In the genomic region with DNA sequence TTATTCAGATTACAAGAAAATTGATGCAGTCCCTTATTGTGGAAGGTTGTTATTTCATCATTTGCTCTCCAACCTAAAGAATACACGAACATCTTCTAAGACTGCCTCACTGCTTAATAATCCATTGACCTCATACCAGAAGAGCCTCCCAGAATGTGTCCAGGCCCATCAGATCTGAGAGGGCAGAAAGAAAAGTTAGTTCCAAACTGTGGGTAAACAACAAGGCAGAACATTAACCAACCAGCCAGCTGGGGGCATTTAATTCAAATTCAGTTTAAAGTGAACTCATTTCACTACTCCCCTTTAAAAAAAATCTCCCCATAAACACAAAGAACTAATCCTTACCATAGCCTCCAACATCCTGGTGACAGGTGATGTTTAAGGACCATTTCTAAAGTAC, we compare ENCODE assay signal across 29 cellular contexts. TPM values are rescaled to one million over a fixed set of nuclear protein-coding genes. Genes with fewer than 3 reads are reported as not detected.
DNase-seq lines count a peak whose midpoint lies in the region; TF ChIP-seq lines count a peak whose summit lies in the region.
"Had no signal": no experiment of that assay in that cellular context is flagged by ENCODE, and none has a peak within 500 bp of the region (broad histone marks: within the 10 kb centered on the region; RNA-seq: fewer than 3 reads in every experiment).

No MANE protein-coding gene starts in this region.

- no peaks in the 10 kb centered on the region for H3K9me3 Mint-ChIP-seq in osteocyte (ENCODE audit: unreplicated experiment)
- H3K9me3 Mint-ChIP-seq: activated T-helper 17 cell treated with anti-CD3 and anti-CD28 coated beads, Interleukin-2, amount 50 U/mL, for 72 hours; neural crest cell; T-helper 2 cell treated with Interferon-gamma antibody and Interleukin-4, amounts not matched to agents 5 μg/mL and 100 μg/mL, for 36 hours had no signal

- H3K4me1 Mint-ChIP-seq in osteocyte (ENCODE audit: unreplicated experiment) = peaks cover 15% of the 10 kb centered on the region
- H3K4me1 Mint-ChIP-seq: activated T-helper 17 cell treated with anti-CD3 and anti-CD28 coated beads, Interleukin-2, amount 50 U/mL, for 72 hours had no signal

- H3K9me3 ChIP-seq in uterus = no peaks in the 10 kb centered on the region
- H3K9me3 ChIP-seq: right lobe of liver had no signal

- in situ Hi-C loops in astrocyte of the cerebellum (cut with HindIII; ENCODE audit: low sequenced_read_pairs) = no loop called here

- DNase-seq in astrocyte of the cerebellum (ENCODE audit: low read depth) = peak; percentile 12
- peak; percentile 24 for DNase-seq in fibroblast of mammary gland (ENCODE audit: low read depth)
- no peak for DNase-seq in osteocyte (ENCODE audit: extremely low spot score, unreplicated experiment)
- no peak for DNase-seq in uterus
- DNase-seq in NCI-H1417 (lab: John Stamatoyannopoulos, UW) = no peak
- DNase-seq in activated CD4-positive, alpha-beta T cell treated with anti-CD3 and anti-CD28 coated beads for 48 hours = no peak
- no peak for DNase-seq in NCI-H446 (lab: John Stamatoyannopoulos, UW)
- DNase-seq: activated CD4-positive, alpha-beta T cell treated with anti-CD3 and anti-CD28 coated beads for 1 hour; activated CD8-positive, alpha-beta T cell treated with anti-CD3 and anti-CD28 coated beads, Interleukin-2, amount 10 ng/mL, durations not matched to agents 7 days and 5 days; activated naive CD4-positive, alpha-beta T cell treated with anti-CD3 and anti-CD28 coated beads, Interleukin-2, amount 50 U/mL, for 16 hours; cortex of kidney; DMS153; effector memory CD4-positive, alpha-beta T cell; HCEC 1CT; hippocampal formation; KG1; left colon; MM.1S; NCI-H226; posterior cingulate gyrus; right lobe of liver; SHP77; stimulated activated CD4-positive, alpha-beta T cell treated with anti-CD3 and anti-CD28 coated beads, Interleukin-4, amount 100 ng/mL, for 24 hours had no signal

- H3K4me3 ChIP-seq in astrocyte of the cerebellum (ENCODE audit: low read depth, low read length) (no peak overlapping the region), fibroblast of mammary gland (ENCODE audit: control insufficient read depth, low read depth, low read length) (no peak overlapping the region), uterus (no peak overlapping the region)
- H3K4me3 ChIP-seq: BLaER1 treated with 17β-estradiol and CSF1 and Interleukin-3, amounts not matched to agents 10 nM and 100 nM; cardiac muscle cell; right lobe of liver had no signal

- H3K27ac ChIP-seq in uterus = peak overlapping the region; percentile 31 to 59
- H3K27ac ChIP-seq: BLaER1 treated with 17β-estradiol and CSF1 and Interleukin-3, amounts not matched to agents 10 nM and 100 nM; cardiac muscle cell; right lobe of liver had no signal

- intact Hi-C loops in uterus (cut with DNase I; ENCODE audit: low total_unique reads) = no loop called here

- TF ChIP-seq CTCF in astrocyte of the cerebellum (IDR thresholded peaks at IDR 0.05; ENCODE audit: low read depth, low read length, missing control alignments) (no peak), fibroblast of mammary gland (conservative IDR thresholded peaks at IDR 0.05; ENCODE audit: control insufficient read depth, insufficient read depth, low read depth, low read length) (no peak), osteocyte (IDR thresholded peaks at IDR 0.05) (no peak), uterus (IDR thresholded peaks at IDR 0.05) (no peak)

- H3K36me3 ChIP-seq in uterus = no peaks in the 10 kb centered on the region
- H3K36me3 ChIP-seq: BLaER1 treated with 17β-estradiol and CSF1 and Interleukin-3, amounts not matched to agents 10 nM and 100 nM; cardiac muscle cell; right lobe of liver had no signal

- TF ChIP-seq POLR2A in uterus (IDR thresholded peaks at IDR 0.05) = no peak

- H3K27me3 ChIP-seq in uterus = no peaks in the 10 kb centered on the region
- H3K27me3 ChIP-seq: cardiac muscle cell, right lobe of liver had no signal

- H3K4me3 Mint-ChIP-seq in osteocyte (ENCODE audit: unreplicated experiment) = no peak overlapping the region
- H3K4me3 Mint-ChIP-seq: activated CD8-positive, alpha-beta T cell treated with anti-CD3 and anti-CD28 coated beads, Interleukin-2, amount 10 ng/mL, durations not matched to agents 7 days and 5 days; activated T-helper 17 cell treated with anti-CD3 and anti-CD28 coated beads, Interleukin-2, amount 50 U/mL, for 72 hours; neural crest cell; T-helper 2 cell treated with Interferon-gamma antibody and Interleukin-4, amounts not matched to agents 5 μg/mL and 100 μg/mL, for 36 hours; type B pancreatic cell had no signal

- no peaks in the 10 kb centered on the region for H3K4me1 ChIP-seq in uterus
- H3K4me1 ChIP-seq: BLaER1 treated with 17β-estradiol and CSF1 and Interleukin-3, amounts not matched to agents 10 nM and 100 nM; right lobe of liver had no signal

- no peaks in the 10 kb centered on the region for H3K27me3 Mint-ChIP-seq in osteocyte (ENCODE audit: unreplicated experiment)
- H3K27me3 Mint-ChIP-seq: type B pancreatic cell had no signal

- peak overlapping the region; percentile 74 for H3K27ac Mint-ChIP-seq in osteocyte (ENCODE audit: unreplicated experiment)
- H3K27ac Mint-ChIP-seq: activated T-helper 17 cell treated with anti-CD3 and anti-CD28 coated beads, Interleukin-2, amount 50 U/mL, for 72 hours; T-helper 2 cell treated with Interferon-gamma antibody and Interleukin-4, amounts not matched to agents 5 μg/mL and 100 μg/mL, for 36 hours had no signal

- peaks cover 3% of the 10 kb centered on the region for H3K36me3 Mint-ChIP-seq in osteocyte (ENCODE audit: unreplicated experiment)

RNA-seq across cellular contexts. Expression of a gene that starts 13.8 kb away (rescaled TPM):
- total RNA-seq in osteocyte = 98.0 and 101 TPM in 2 replicates
- 10 to 100 TPM in 1 of 4 donors, 1 to 10 TPM in 3; 5.9 to 20.2 (median 8.8) TPM for total RNA-seq in uterus
- total RNA-seq: activated CD8-positive, alpha-beta T cell treated with anti-CD3 and anti-CD28 coated beads, Interleukin-2, amount 10 ng/mL, durations not matched to agents 7 days and 5 days; activated T-helper 17 cell treated with anti-CD3 and anti-CD28 coated beads, Interleukin-2, amount 50 U/mL, for 72 hours had no signal

Comparison
In these comparisons a context has a peak if more than half of its experiments do, and no peak if none do; other contexts are left out.
1. DNase-seq: peak in astrocyte of the cerebellum (single experiment) and fibroblast of mammary gland (single experiment); none in osteocyte (single experiment), uterus (0 of 2), NCI-H1417 (0 of 3), activated CD4-positive, alpha-beta T cell treated with anti-CD3 and anti-CD28 coated beads for 48 hours (single experiment) and NCI-H446 (0 of 2).